Comparison of ENCODE assay signal across 1 cellular context in the genomic region with DNA sequence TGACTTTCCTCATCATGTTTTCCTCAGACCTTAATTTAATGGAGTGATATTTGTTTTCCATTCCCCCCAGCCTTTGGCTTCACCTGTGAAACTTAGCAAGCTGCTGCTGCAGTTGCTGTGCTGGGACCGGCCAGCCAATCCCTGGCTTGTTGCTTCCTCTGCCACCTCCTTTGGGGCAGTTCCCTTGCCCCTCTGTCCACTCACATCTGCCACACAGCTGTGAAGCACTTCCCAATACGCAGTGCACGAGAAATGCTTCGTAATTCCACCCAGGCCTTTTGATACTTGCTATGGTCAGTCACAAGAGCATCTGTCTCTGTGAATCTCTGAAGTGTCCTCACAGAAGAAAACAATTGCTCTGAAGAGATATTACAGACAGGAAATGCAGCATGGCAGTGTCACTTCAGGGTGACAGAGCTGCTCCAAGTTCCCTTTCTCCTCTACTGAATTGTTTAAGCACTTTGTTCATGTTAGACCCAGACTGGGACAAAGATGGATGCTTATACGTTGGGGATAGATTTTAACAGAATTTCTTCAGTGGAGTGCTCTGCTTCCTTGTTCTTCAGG.
TF ChIP-seq lines count a peak whose summit lies in the region.

No MANE protein-coding gene starts in this region.

TF ChIP-seq in H1, 55 proteins besides CTCF, POLR2A, EP300 and RAD21:
- TF ChIP-seq GTF2F1 (IDR thresholded peaks at IDR 0.05; ENCODE audit: borderline replicate concordance, low read depth, low read length) (no peak), SP2 (IDR thresholded peaks at IDR 0.05; ENCODE audit: low read length) (no peak), JUN (IDR thresholded peaks at IDR 0.05; ENCODE audit: low read depth, low read length) (no peak), TEAD4 (IDR thresholded peaks at IDR 0.05; ENCODE audit: low read depth, low read length) (no peak), SAP30 (IDR thresholded peaks at IDR 0.05; ENCODE audit: insufficient read depth, insufficient replicate concordance, low read length) (no peak), ZNF274 (IDR thresholded peaks at IDR 0.05; ENCODE audit: borderline replicate concordance, extremely low read depth, low read length) (no peak), MAX (IDR thresholded peaks at IDR 0.05) (no peak), HDAC2 (IDR thresholded peaks at IDR 0.05; ENCODE audit: borderline replicate concordance in 1 of 2, low read depth in 2 of 2, low read length in 2 of 2) (no peak), BRCA1 (IDR thresholded peaks at IDR 0.05; ENCODE audit: low read depth, low read length) (no peak), EZH2 (IDR thresholded peaks at IDR 0.05; ENCODE audit: low read depth, low read length, severe bottlenecking) (no peak), RBBP5 (IDR thresholded peaks at IDR 0.05; ENCODE audit: borderline replicate concordance, low read depth, low read length) (no peak), CREB1 (IDR thresholded peaks at IDR 0.05) (no peak), GABPA (IDR thresholded peaks at IDR 0.05; ENCODE audit: borderline replicate concordance, insufficient read depth, low read length) (no peak)
- TF ChIP-seq, protein P1, sequence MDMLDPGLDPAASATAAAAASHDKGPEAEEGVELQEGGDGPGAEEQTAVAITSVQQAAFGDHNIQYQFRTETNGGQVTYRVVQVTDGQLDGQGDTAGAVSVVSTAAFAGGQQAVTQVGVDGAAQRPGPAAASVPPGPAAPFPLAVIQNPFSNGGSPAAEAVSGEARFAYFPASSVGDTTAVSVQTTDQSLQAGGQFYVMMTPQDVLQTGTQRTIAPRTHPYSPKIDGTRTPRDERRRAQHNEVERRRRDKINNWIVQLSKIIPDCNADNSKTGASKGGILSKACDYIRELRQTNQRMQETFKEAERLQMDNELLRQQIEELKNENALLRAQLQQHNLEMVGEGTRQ (IDR thresholded peaks at IDR 0.05; ENCODE audit: low read length): no peak
